ENCODE assay signal across 16 cellular contexts in genomic region chr15:25882466-25882865, GRCh38. TPM values are rescaled to one million over a fixed set of nuclear protein-coding genes. Genes with fewer than 3 reads are reported as not detected.
DNase-seq lines count a peak whose midpoint lies in the region; ATAC-seq, FAIRE-seq and TF ChIP-seq lines count a peak whose summit lies in the region.
"Had no signal": no experiment of that assay in that cellular context is flagged by ENCODE, and none has a peak within 500 bp of the region (broad histone marks: within the 10 kb centered on the region; RNA-seq: fewer than 3 reads in every experiment).

No MANE protein-coding gene starts in this region.

- POLR2A ChIA-PET in A549 (lab: Yijun Ruan, JAX), result no interaction called here

- H3K27ac Mint-ChIP-seq in HFFc6, result peak overlapping the region; percentile 87

- no peaks in the 10 kb centered on the region for H3K36me3 ChIP-seq in RWPE2 (ENCODE audit: low read depth)
- H3K36me3 ChIP-seq in H7 (replicated peaks; ENCODE audit: control insufficient read depth, insufficient read depth, low read length), result no peaks in the 10 kb centered on the region

- ATAC-seq in A549 (no peak), RWPE2 (ENCODE audit: low read depth) (0 out of 3 replicates have a peak, but pooled peaks have one; percentile 2)

- H3K4me2 ChIP-seq in A549, result peak overlapping the region; percentile 74

- no peaks in the 10 kb centered on the region for H3K9me3 Mint-ChIP-seq in HFFc6

- TF ChIP-seq POLR2A in A549 (IDR thresholded peaks at IDR 0.05; ENCODE audit: low read length), result no peak

- H3K4me1 ChIP-seq in A549, result peaks cover 64% of the 10 kb centered on the region
- H3K4me1 ChIP-seq in RWPE2 (ENCODE audit: insufficient read depth, poor library complexity, severe bottlenecking), result peaks cover 40% of the 10 kb centered on the region

- no peaks in the 10 kb centered on the region for H3K36me3 Mint-ChIP-seq in HFFc6 (ENCODE audit: low read depth)

- H3K27ac ChIP-seq in A549 (peak overlapping the region; percentile 80 to 92), RWPE2 (ENCODE audit: poor library complexity, severe bottlenecking) (peak overlapping the region; percentile 92)

- DNase-seq in A549 (ENCODE audit: low read depth in 1 of 2, low spot score in 1 of 2), result no peak
- DNase-seq in HFFc6, result no peak
- no peak for DNase-seq in RWPE2 (ENCODE audit: low spot score)
- DNase-seq in kidney tubule cell (ENCODE audit: low spot score), result peak; percentile 66
- DNase-seq in NCI-H2171 (lab: John Stamatoyannopoulos, UW), result no peak
- no peak for DNase-seq in cerebellar cortex (ENCODE audit: low spot score)
- no peak for DNase-seq in H7
- DNase-seq in DMS153 (lab: John Stamatoyannopoulos, UW), result no peak
- DNase-seq: 8988T, C1 segment of cervical spinal cord, EL, KBM-7, NCI-H1048, NCI-H1436 treated with DMSO at 0.1 percent for 48 hours, NCI-H2029 treated with DMSO at 0.1 percent for 48 hours, NCI-H510A had no signal

- no peak for FAIRE-seq in A549 (lab: Jason Lieb, UNC)

- no peak for TF ChIP-seq RAD21 in A549 (conservative IDR thresholded peaks at IDR 0.05 in 1 of 2, IDR thresholded peaks at IDR 0.05 in 1 of 2)

- no peaks in the 10 kb centered on the region for H3K9me3 ChIP-seq in A549
- no peaks in the 10 kb centered on the region for H3K9me3 ChIP-seq in RWPE2 (ENCODE audit: severe bottlenecking)

- no peaks in the 10 kb centered on the region for H3K27me3 Mint-ChIP-seq in HFFc6 (ENCODE audit: insufficient read depth)

- CTCF ChIA-PET in A549 (lab: Yijun Ruan, JAX), result interaction anchor here (2.6 kb wide), 1 partner anchor 51 kb away, joined by 15 read pairs; no protein-coding TSS in a partner anchor

- TF ChIP-seq CTCF in A549 (IDR thresholded peaks at IDR 0.05), result no peak
- no peak for TF ChIP-seq CTCF in HFFc6 (IDR thresholded peaks at IDR 0.05)
- TF ChIP-seq CTCF in RWPE2 (IDR thresholded peaks at IDR 0.05; ENCODE audit: poor library complexity, severe bottlenecking), result no peak

- no peaks in the 10 kb centered on the region for H3K27me3 ChIP-seq in RWPE2 (ENCODE audit: insufficient read depth, poor library complexity, severe bottlenecking)
- no peaks in the 10 kb centered on the region for H3K27me3 ChIP-seq in H7 (ENCODE audit: control insufficient read depth, insufficient read depth, low read length)

- H3K4me3 ChIP-seq in A549, result no peak overlapping the region
- no peak overlapping the region for H3K4me3 ChIP-seq in RWPE2 (ENCODE audit: severe bottlenecking)
- no peak overlapping the region for H3K4me3 ChIP-seq in H7 (ENCODE audit: insufficient read depth, low read depth, low read length)

- TF ChIP-seq EP300 in A549 (IDR thresholded peaks at IDR 0.05), result no peak

- H3K4me1 Mint-ChIP-seq in HFFc6 (ENCODE audit: low read depth), result peaks cover 71% of the 10 kb centered on the region

- peak overlapping the region; percentile 65 for H3K4me3 Mint-ChIP-seq in HFFc6

- 48% methylated on average over 2 of the region's 2 CpGs for WGBS in A549 (ENCODE audit: missing lambda C conversion rate)

TF ChIP-seq in A549, 52 proteins besides CTCF, POLR2A, EP300 and RAD21:
- TF ChIP-seq MAFK (IDR thresholded peaks at IDR 0.05; ENCODE audit: partially characterized antibody) (no peak), HEYL (CRISPR knock-in tag; IDR thresholded peaks at IDR 0.05) (no peak), NFE2L2 (conservative IDR thresholded peaks at IDR 0.05; ENCODE audit: low read length) (no peak), MYC (IDR thresholded peaks at IDR 0.05; ENCODE audit: borderline replicate concordance, low read length) (no peak), HOXA7 (CRISPR knock-in tag; IDR thresholded peaks at IDR 0.05) (no peak), RNF2 (IDR thresholded peaks at IDR 0.05; ENCODE audit: borderline replicate concordance, low read depth) (no peak), HOXB13 (CRISPR knock-in tag; IDR thresholded peaks at IDR 0.05; ENCODE audit: low read depth) (no peak), JUNB (IDR thresholded peaks at IDR 0.05) (0 out of 2 replicates have a peak, but pooled peaks have one; percentile 24), HOXB5 (CRISPR knock-in tag; IDR thresholded peaks at IDR 0.05) (no peak)

RNA-seq across cellular contexts. Expression of gene ATP10A, which starts 19.3 kb away (rescaled TPM):
- 5.9 and 6.0 TPM in 2 replicates for polyA plus RNA-seq in A549 (2011; rRNA removed)
- polyA plus RNA-seq in A549 (2012; cell fraction: cytosol; rRNA removed), result 7.7 and 8.2 TPM in 2 replicates
- 16.7 and 21.2 TPM in 2 replicates for polyA plus RNA-seq in A549 (2012; cell fraction: nucleus; rRNA removed)
- 6.6 to 7.6 TPM (median 6.8 TPM) in 3 replicates for polyA plus RNA-seq in A549 (2017; fragmentation: RNase III; extraction: RNeasy Plus Mini Kit Qiagen cat#74134 plus additional on column Dnase treatment)
- 9.4 and 9.5 TPM in 2 replicates for polyA minus RNA-seq in A549 (2011; rRNA and poly(A)+ RNA removed)
- total RNA-seq in HFFc6 (2021; fragmentation: NEBNext Ultra II Directional; extraction: Animal tissue kit (Norgen Biotek cat#: 25700)), result 10 to 100 TPM; 31.0 to 39.5 (median 33.9) TPM
- total RNA-seq in H7 (2014; rRNA removed; shearing (Covaris generic)), result 1.4 and 2.0 TPM in 2 replicates

Comparison
In these comparisons a context has a peak if more than half of its experiments do, and no peak if none do; other contexts are left out.
1. RNA of gene ATP10A, which starts 19.3 kb away (total RNA-seq): 31.0 to 39.5 TPM in HFFc6; 1.4 to 2.0 TPM in H7; every median in the first group is over 10 times any median in the second.